Comparison of ENCODE assay signal across 10 cellular contexts in the genomic region with DNA sequence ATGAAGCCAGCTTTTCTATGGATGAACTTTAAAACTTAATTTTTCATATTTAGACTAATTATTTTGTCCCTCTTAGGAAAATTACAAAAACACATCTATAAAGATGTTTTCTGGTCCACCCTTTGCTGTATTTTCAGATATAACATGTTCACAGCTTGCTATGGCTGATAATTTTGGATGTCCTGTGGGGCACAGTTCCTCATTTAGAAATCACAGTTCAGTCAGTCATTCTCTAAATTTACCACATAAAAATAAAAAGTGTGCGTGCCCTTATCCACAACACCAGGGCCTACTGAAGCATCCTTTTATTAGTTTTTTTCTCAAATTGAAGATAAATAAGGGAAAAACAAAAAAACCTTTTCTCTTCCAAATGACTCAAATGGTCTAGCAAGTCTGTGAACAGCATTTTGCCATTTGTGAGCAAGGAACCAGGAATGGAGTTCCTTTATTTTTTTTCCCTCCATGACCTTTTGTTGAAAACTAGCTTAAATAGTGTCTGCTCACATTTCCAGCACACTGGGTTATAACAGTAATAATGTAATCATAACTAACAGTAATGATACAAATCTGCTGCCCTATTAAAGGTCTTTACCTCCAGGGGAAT.
A peak's percentile ranks its signal among the peaks of the same experiment; 100 is the strongest.
DNase-seq lines count a peak whose midpoint lies in the region; ATAC-seq and TF ChIP-seq lines count a peak whose summit lies in the region.
"Had no signal": no experiment of that assay in that cellular context is flagged by ENCODE, and none has a peak within 500 bp of the region (broad histone marks: within the 10 kb centered on the region; RNA-seq: fewer than 3 reads in every experiment).

No MANE protein-coding gene starts in this region.

- peak overlapping the region; percentile 92 for H3K27ac ChIP-seq in RWPE2 (ENCODE audit: poor library complexity, severe bottlenecking)
- peak overlapping the region; percentile 15 for H3K27ac ChIP-seq in foreskin keratinocyte
- H3K27ac ChIP-seq: prostate gland had no signal

- peaks cover 4 to 27% of the 10 kb centered on the region in 2 donors for H3K36me3 Mint-ChIP-seq in stimulated activated naive B cell treated with anti-CD40 and anti-IgM and Interleukin-4, amounts not matched to agents 10 μg/mL and 1 μg/mL and 100 μg/mL, for 72 hours
- H3K36me3 Mint-ChIP-seq in activated naive CD8-positive, alpha-beta T cell treated with anti-CD3 and anti-CD28 coated beads, Interleukin-2, amount 50 U/mL, for 24 hours (ENCODE audit: low read depth), result peaks cover 23% of the 10 kb centered on the region
- peaks cover 30% of the 10 kb centered on the region for H3K36me3 Mint-ChIP-seq in T-helper 2 cell treated with Interferon-gamma antibody and Interleukin-4, amounts not matched to agents 5 μg/mL and 100 μg/mL, for 36 hours (ENCODE audit: low read depth)

- no peaks in the 10 kb centered on the region for H3K9me3 ChIP-seq in RWPE2 (ENCODE audit: severe bottlenecking)
- H3K9me3 ChIP-seq: prostate gland had no signal

- peaks cover 65% of the 10 kb centered on the region for H3K4me1 ChIP-seq in RWPE2 (ENCODE audit: insufficient read depth, poor library complexity, severe bottlenecking)
- peaks cover 31% of the 10 kb centered on the region for H3K4me1 ChIP-seq in foreskin keratinocyte
- H3K4me1 ChIP-seq: prostate gland had no signal

- H3K4me3 ChIP-seq in RWPE2 (ENCODE audit: severe bottlenecking), result no peak overlapping the region
- H3K4me3 ChIP-seq: prostate gland had no signal

- H3K9me3 Mint-ChIP-seq in stimulated activated naive B cell treated with anti-CD40 and anti-IgM and Interleukin-4, amounts not matched to agents 10 μg/mL and 1 μg/mL and 100 μg/mL, for 72 hours, result peaks cover 0 to 2% of the 10 kb centered on the region in 2 donors
- H3K9me3 Mint-ChIP-seq in activated naive CD8-positive, alpha-beta T cell treated with anti-CD3 and anti-CD28 coated beads, Interleukin-2, amount 50 U/mL, for 24 hours, result no peaks in the 10 kb centered on the region
- no peaks in the 10 kb centered on the region for H3K9me3 Mint-ChIP-seq in T-helper 2 cell treated with Interferon-gamma antibody and Interleukin-4, amounts not matched to agents 5 μg/mL and 100 μg/mL, for 36 hours

- H3K27me3 ChIP-seq in RWPE2 (ENCODE audit: insufficient read depth, poor library complexity, severe bottlenecking) (no peaks in the 10 kb centered on the region), foreskin keratinocyte (no peaks in the 10 kb centered on the region)

- no peak overlapping the region for H3K27ac Mint-ChIP-seq in stimulated activated naive B cell treated with anti-CD40 and anti-IgM and Interleukin-4, amounts not matched to agents 10 μg/mL and 1 μg/mL and 100 μg/mL, for 72 hours
- H3K27ac Mint-ChIP-seq in activated naive CD8-positive, alpha-beta T cell treated with anti-CD3 and anti-CD28 coated beads, Interleukin-2, amount 50 U/mL, for 24 hours, result no peak overlapping the region
- H3K27ac Mint-ChIP-seq in T-helper 2 cell treated with Interferon-gamma antibody and Interleukin-4, amounts not matched to agents 5 μg/mL and 100 μg/mL, for 36 hours, result no peak overlapping the region

- no peak overlapping the region for H3K4me3 Mint-ChIP-seq in stimulated activated naive B cell treated with anti-CD40 and anti-IgM and Interleukin-4, amounts not matched to agents 10 μg/mL and 1 μg/mL and 100 μg/mL, for 72 hours
- H3K4me3 Mint-ChIP-seq in activated naive CD8-positive, alpha-beta T cell treated with anti-CD3 and anti-CD28 coated beads, Interleukin-2, amount 50 U/mL, for 24 hours, result no peak overlapping the region
- H3K4me3 Mint-ChIP-seq in T-helper 2 cell treated with Interferon-gamma antibody and Interleukin-4, amounts not matched to agents 5 μg/mL and 100 μg/mL, for 36 hours, result no peak overlapping the region

- ATAC-seq in GM19372 (IDR thresholded peaks at IDR 0.05; ENCODE audit: low read depth, unreplicated experiment) (peak; percentile 40), RWPE2 (ENCODE audit: low read depth) (peak; percentile 5; the same call in 1 of the 3 replicates), foreskin keratinocyte (no peak), GM21515 (IDR thresholded peaks at IDR 0.05; ENCODE audit: unreplicated experiment) (no peak), HG03520 (IDR thresholded peaks at IDR 0.05; ENCODE audit: unreplicated experiment) (no peak)
- ATAC-seq in stimulated activated naive B cell treated with anti-CD40 and anti-IgM and Interleukin-4, amounts not matched to agents 10 μg/mL and 1 μg/mL and 100 μg/mL, for 72 hours (replicated peaks), result peak; percentile 71 to 77
- no peak for ATAC-seq in activated naive CD8-positive, alpha-beta T cell treated with anti-CD3 and anti-CD28 coated beads, Interleukin-2, amount 50 U/mL, for 24 hours

- no peak for DNase-seq in RWPE2 (ENCODE audit: low spot score)
- no peak for DNase-seq in foreskin keratinocyte
- DNase-seq in stimulated activated naive B cell treated with anti-CD40 and anti-IgM and Interleukin-4, amounts not matched to agents 10 μg/mL and 1 μg/mL and 100 μg/mL, for 72 hours, result no peak
- DNase-seq in activated naive CD8-positive, alpha-beta T cell treated with anti-CD3 and anti-CD28 coated beads, Interleukin-2, amount 50 U/mL, for 24 hours, result no peak
- no peak for DNase-seq in T-helper 2 cell treated with Interferon-gamma antibody and Interleukin-4, amounts not matched to agents 5 μg/mL and 100 μg/mL, for 36 hours (ENCODE audit: low spot score)
- DNase-seq: T1000 had no signal

- H3K4me1 Mint-ChIP-seq in stimulated activated naive B cell treated with anti-CD40 and anti-IgM and Interleukin-4, amounts not matched to agents 10 μg/mL and 1 μg/mL and 100 μg/mL, for 72 hours, result peaks cover 49 to 82% of the 10 kb centered on the region in 2 donors
- H3K4me1 Mint-ChIP-seq in activated naive CD8-positive, alpha-beta T cell treated with anti-CD3 and anti-CD28 coated beads, Interleukin-2, amount 50 U/mL, for 24 hours, result peaks cover 58% of the 10 kb centered on the region
- peaks cover 41% of the 10 kb centered on the region for H3K4me1 Mint-ChIP-seq in T-helper 2 cell treated with Interferon-gamma antibody and Interleukin-4, amounts not matched to agents 5 μg/mL and 100 μg/mL, for 36 hours (ENCODE audit: low read depth)

- no peaks in the 10 kb centered on the region for H3K27me3 Mint-ChIP-seq in stimulated activated naive B cell treated with anti-CD40 and anti-IgM and Interleukin-4, amounts not matched to agents 10 μg/mL and 1 μg/mL and 100 μg/mL, for 72 hours
- H3K27me3 Mint-ChIP-seq in activated naive CD8-positive, alpha-beta T cell treated with anti-CD3 and anti-CD28 coated beads, Interleukin-2, amount 50 U/mL, for 24 hours, result no peaks in the 10 kb centered on the region
- no peaks in the 10 kb centered on the region for H3K27me3 Mint-ChIP-seq in T-helper 2 cell treated with Interferon-gamma antibody and Interleukin-4, amounts not matched to agents 5 μg/mL and 100 μg/mL, for 36 hours (ENCODE audit: low read depth)

- TF ChIP-seq CTCF in RWPE2 (IDR thresholded peaks at IDR 0.05; ENCODE audit: poor library complexity, severe bottlenecking) (no peak), foreskin keratinocyte (conservative IDR thresholded peaks at IDR 0.05) (no peak)

- no peaks in the 10 kb centered on the region for H3K36me3 ChIP-seq in RWPE2 (ENCODE audit: low read depth)
- H3K36me3 ChIP-seq: prostate gland had no signal

Comparison
In these comparisons a context has a peak if more than half of its experiments do, and no peak if none do; other contexts are left out.
1. ATAC-seq: peak in GM19372 (single experiment), RWPE2 (single experiment) and stimulated activated naive B cell treated with anti-CD40 and anti-IgM and Interleukin-4, amounts not matched to agents 10 μg/mL and 1 μg/mL and 100 μg/mL, for 72 hours (2 of 2); none in foreskin keratinocyte (single experiment), GM21515 (single experiment), HG03520 (single experiment) and activated naive CD8-positive, alpha-beta T cell treated with anti-CD3 and anti-CD28 coated beads, Interleukin-2, amount 50 U/mL, for 24 hours (single experiment).